8 cellular contexts compared by ENCODE assay signal in genomic region chr2:99066075-99066557, GRCh38.
DNase-seq lines count a peak whose midpoint lies in the region; ATAC-seq and TF ChIP-seq lines count a peak whose summit lies in the region.

No MANE protein-coding gene starts in this region.

- TF ChIP-seq POLR2A in gastroesophageal sphincter (IDR thresholded peaks at IDR 0.05): no peak

- DNase-seq in activated CD4-positive, alpha-beta T cell treated with anti-CD3 and anti-CD28 coated beads, Interleukin-2, amount 10 ng/mL, durations not matched to agents 7 days and 5 days: peak; percentile 39
- no peak for DNase-seq in activated CD4-positive, alpha-beta T cell treated with anti-CD3 and anti-CD28 coated beads, Interleukin-2, amount 50 U/mL, for 1 hour
- DNase-seq in HuH-7.5 (ENCODE audit: low spot score): peak; percentile 35
- DNase-seq in dermis blood vessel endothelial cell: peak; percentile 77
- DNase-seq in memory B cell (ENCODE audit: low spot score in 2 of 2): peak in 1 of 2 donors; percentile 22

- H3K4me1 ChIP-seq in OCI-LY1 (ENCODE audit: insufficient read depth, low read length, severe bottlenecking) (no peaks in the 10 kb centered on the region), gastroesophageal sphincter (no peaks in the 10 kb centered on the region)

- H3K36me3 Mint-ChIP-seq in activated CD4-positive, alpha-beta T cell treated with anti-CD3 and anti-CD28 coated beads, Interleukin-2, amount 10 ng/mL, durations not matched to agents 7 days and 5 days (ENCODE audit: low read depth): no peaks in the 10 kb centered on the region
- no peaks in the 10 kb centered on the region for H3K36me3 Mint-ChIP-seq in memory B cell

- no peaks in the 10 kb centered on the region for H3K27me3 Mint-ChIP-seq in activated CD4-positive, alpha-beta T cell treated with anti-CD3 and anti-CD28 coated beads, Interleukin-2, amount 10 ng/mL, durations not matched to agents 7 days and 5 days
- no peaks in the 10 kb centered on the region for H3K27me3 Mint-ChIP-seq in memory B cell

- no peak overlapping the region for H2AFZ ChIP-seq in OCI-LY1 (ENCODE audit: low read length)

- no peak overlapping the region for H3K27ac Mint-ChIP-seq in activated CD4-positive, alpha-beta T cell treated with anti-CD3 and anti-CD28 coated beads, Interleukin-2, amount 10 ng/mL, durations not matched to agents 7 days and 5 days
- H3K27ac Mint-ChIP-seq in memory B cell: no peak overlapping the region

- H3K4me3 ChIP-seq in OCI-LY1 (ENCODE audit: low read depth, low read length, poor library complexity, severe bottlenecking) (no peak overlapping the region), gastroesophageal sphincter (no peak overlapping the region)

- H3K4me1 Mint-ChIP-seq in activated CD4-positive, alpha-beta T cell treated with anti-CD3 and anti-CD28 coated beads, Interleukin-2, amount 10 ng/mL, durations not matched to agents 7 days and 5 days: peaks cover 4% of the 10 kb centered on the region
- no peaks in the 10 kb centered on the region for H3K4me1 Mint-ChIP-seq in memory B cell

- no peak overlapping the region for H3K4me3 Mint-ChIP-seq in activated CD4-positive, alpha-beta T cell treated with anti-CD3 and anti-CD28 coated beads, Interleukin-2, amount 10 ng/mL, durations not matched to agents 7 days and 5 days
- H3K4me3 Mint-ChIP-seq in memory B cell: no peak overlapping the region

- POLR2A ChIA-PET in activated CD4-positive, alpha-beta T cell treated with anti-CD3 and anti-CD28 coated beads, Interleukin-2, amount 10 ng/mL, durations not matched to agents 7 days and 5 days (lab: Charles Lee): no interaction called here

- no peaks in the 10 kb centered on the region for H3F3A ChIP-seq in OCI-LY1 (ENCODE audit: insufficient read depth, low read length)

- no peaks in the 10 kb centered on the region for H3K9me2 ChIP-seq in OCI-LY1 (ENCODE audit: low read depth, low read length)

- no peaks in the 10 kb centered on the region for H3K36me3 ChIP-seq in OCI-LY1 (ENCODE audit: insufficient read depth, low read length)
- H3K36me3 ChIP-seq in gastroesophageal sphincter: no peaks in the 10 kb centered on the region

- TF ChIP-seq CTCF in OCI-LY1 (IDR thresholded peaks at IDR 0.05; ENCODE audit: low read length) (peak; percentile 57; the same call in 1 of the 2 replicates), gastroesophageal sphincter (IDR thresholded peaks at IDR 0.05) (peak in 2 of 4 experiments; percentile 17 to 20)

- H3K9me3 Mint-ChIP-seq in activated CD4-positive, alpha-beta T cell treated with anti-CD3 and anti-CD28 coated beads, Interleukin-2, amount 10 ng/mL, durations not matched to agents 7 days and 5 days: no peaks in the 10 kb centered on the region
- no peaks in the 10 kb centered on the region for H3K9me3 Mint-ChIP-seq in memory B cell

- TF ChIP-seq EP300 in gastroesophageal sphincter (IDR thresholded peaks at IDR 0.05): no peak

- H3K27ac ChIP-seq in OCI-LY1 (ENCODE audit: low read depth, low read length, poor library complexity, severe bottlenecking) (no peak overlapping the region), gastroesophageal sphincter (no peak overlapping the region)

- H3K9me3 ChIP-seq in OCI-LY1 (ENCODE audit: low read length) (no peaks in the 10 kb centered on the region), gastroesophageal sphincter (no peaks in the 10 kb centered on the region)

- ATAC-seq in GM21737 (IDR thresholded peaks at IDR 0.05; ENCODE audit: unreplicated experiment) (peak; percentile 41), memory B cell (ENCODE audit: low read depth) (peak; percentile 67), gastroesophageal sphincter (no peak)

- WGBS in gastroesophageal sphincter (ENCODE audit: low coverage in 1 of 2), 2 donors: 26 to 36% methylated on average over 1 of the region's 1 CpG

- H3K9ac ChIP-seq in OCI-LY1 (ENCODE audit: low read length): no peak overlapping the region

- H3K27me3 ChIP-seq in OCI-LY1 (ENCODE audit: insufficient read depth, low read length) (no peaks in the 10 kb centered on the region), gastroesophageal sphincter (no peaks in the 10 kb centered on the region)

- H3K4me2 ChIP-seq in OCI-LY1 (ENCODE audit: low read length): no peak overlapping the region

- no peaks in the 10 kb centered on the region for H3K79me2 ChIP-seq in OCI-LY1 (ENCODE audit: insufficient read depth, low read length)

- H4K20me1 ChIP-seq in OCI-LY1 (ENCODE audit: insufficient read depth, low read length): no peaks in the 10 kb centered on the region

- CTCF ChIA-PET in activated CD4-positive, alpha-beta T cell treated with anti-CD3 and anti-CD28 coated beads, Interleukin-2, amount 10 ng/mL, durations not matched to agents 7 days and 5 days (lab: Charles Lee): interaction anchor here (0.9 to 1.4 kb wide), 7 partner anchors 15 to 469 kb away, joined by 3 to 5 read pairs (median 3); no protein-coding TSS in a partner anchor
